8 cellular contexts compared by ENCODE assay signal in the genomic region with DNA sequence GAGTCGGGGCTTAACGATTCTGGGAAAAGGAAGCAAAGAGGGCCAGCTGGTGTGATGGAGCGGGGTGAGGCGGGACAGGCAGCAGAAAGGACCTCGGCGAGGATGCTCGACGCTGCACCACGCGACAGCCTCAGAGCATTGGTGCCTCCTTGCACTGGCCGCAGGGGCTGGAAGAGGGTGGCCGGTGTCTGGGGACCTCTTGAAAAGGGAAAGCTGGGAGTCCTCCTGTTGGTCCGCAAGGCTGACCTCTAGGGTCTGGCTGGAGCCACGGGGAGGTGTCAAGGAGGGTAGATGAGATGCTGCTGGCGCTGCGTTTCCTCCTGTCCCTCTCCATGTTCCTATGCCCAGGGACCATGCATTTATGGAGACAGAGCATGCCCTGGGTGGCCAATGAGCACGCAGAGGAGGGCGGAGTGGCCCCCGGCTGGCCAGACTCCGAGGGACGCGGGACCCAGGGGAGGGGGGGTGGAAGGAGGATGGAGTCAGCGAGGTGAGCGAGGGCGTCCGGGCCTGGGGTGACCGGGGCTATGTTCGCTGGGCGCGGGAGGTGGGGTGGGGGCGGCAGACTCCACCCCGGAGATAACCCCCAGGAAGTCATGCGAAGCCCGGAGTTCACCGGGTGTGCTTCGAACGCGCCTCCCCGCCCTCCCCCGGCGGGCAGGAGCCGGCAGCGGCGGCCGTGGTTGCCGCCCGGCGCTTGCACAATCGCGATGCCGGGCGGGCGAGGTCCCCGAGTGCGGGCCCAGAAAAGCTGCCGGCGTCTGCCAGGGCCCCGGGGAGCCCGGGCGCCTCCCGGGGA. TPM values are rescaled to one million over a fixed set of nuclear protein-coding genes. Genes with fewer than 3 reads are reported as not detected.
A peak's percentile ranks its signal among the peaks of the same experiment; 100 is the strongest.
DNase-seq lines count a peak whose midpoint lies in the region; ATAC-seq, FAIRE-seq and TF ChIP-seq lines count a peak whose summit lies in the region.

Gene CYP24A1, minus strand, starts transcription at position 334 of the 799 bp plus-strand sequence. CDS start 407 bp downstream, outside the sequence.

- H3K9me1 ChIP-seq in K562 (ENCODE audit: control insufficient read depth, insufficient read depth, low read length): no peaks in the 10 kb centered on the region

- TF ChIP-seq CTCF in K562 (IDR thresholded peaks at IDR 0.05 in 2 of 3, conservative IDR thresholded peaks at IDR 0.05 in 1 of 3; ENCODE audit: insufficient read depth in 2 of 3, low read depth in 1 of 3, low read length in 3 of 3): no peak

- TF ChIP-seq EP300 in K562 (IDR thresholded peaks at IDR 0.05; ENCODE audit: low read length): no peak

- BruUV-seq in K562 (replicated peaks; lab: Mats Ljungman, UMichigan): no TSS peak

- intact Hi-C loops in K562 (cut with micrococcal nuclease): no loop called here

- peaks cover 44 to 45% of the 10 kb centered on the region in 2 experiments for H3K27me3 ChIP-seq in K562 (ENCODE audit: control insufficient read depth in 2 of 2, insufficient read depth in 2 of 2, low read length in 2 of 2)
- H3K27me3 ChIP-seq in mesendoderm (ENCODE audit: insufficient read depth, low read length, poor library complexity): peaks cover 18% of the 10 kb centered on the region

- H3K79me2 ChIP-seq in K562 (ENCODE audit: control insufficient read depth, insufficient read depth, low read length) (no peaks in the 10 kb centered on the region), mesendoderm (ENCODE audit: control insufficient read depth, insufficient read depth, low read length) (no peaks in the 10 kb centered on the region)

- no peaks in the 10 kb centered on the region for H4K20me1 ChIP-seq in K562 (replicated peaks; ENCODE audit: control insufficient read depth, insufficient read depth, low read length)

- peak; percentile 73 for DNase-seq in AG20443 (ENCODE audit: low spot score)
- DNase-seq in HPDE6-E6E7 (ENCODE audit: extremely low spot score): peak; percentile 64
- DNase-seq in K562 (ENCODE audit: extremely low read depth in 1 of 4, low spot score in 3 of 4): no peak
- DNase-seq in mesendoderm: peak; percentile 57
- DNase-seq in dedifferentiated amniotic fluid mesenchymal stem cell (ENCODE audit: extremely low spot score): no peak
- no peak for DNase-seq in NCI-H1105 (lab: John Stamatoyannopoulos, UW)
- no peak for DNase-seq in AML-193 (lab: John Stamatoyannopoulos, UW)
- DNase-seq in NK-92 treated with Interleukin-12 subunit alpha and Interleukin-12 subunit beta, amount 100 ng/mL, for 24 hours (lab: John Stamatoyannopoulos, UW): no peak

- CTCF ChIA-PET in K562 (lab: Yijun Ruan, JAX; ENCODE audit: low intra/inter-chr PET ratio): no interaction called here

- H3K9ac ChIP-seq in K562 (ENCODE audit: insufficient read depth in 1 of 2, low read depth in 2 of 2, low read length in 2 of 2): no peak within 1 kb of the TSS
- peak within 1 kb of the TSS; percentile 16 for H3K9ac ChIP-seq in mesendoderm (ENCODE audit: low read length)

- no peak for TF ChIP-seq POLR2A in K562 (conservative IDR thresholded peaks at IDR 0.05)

- no peak within 1 kb of the TSS for H2AK5ac ChIP-seq in mesendoderm (ENCODE audit: low read length)

- no peak within 1 kb of the TSS for H3K4ac ChIP-seq in mesendoderm (ENCODE audit: low read depth, low read length)

- H3K79me1 ChIP-seq in mesendoderm (ENCODE audit: low read length): no peaks in the 10 kb centered on the region

- H2BK120ac ChIP-seq in mesendoderm (ENCODE audit: low read depth, low read length): no peak within 1 kb of the TSS

- no peak within 1 kb of the TSS for H4K8ac ChIP-seq in mesendoderm (ENCODE audit: low read depth, low read length)

- H3K36me3 ChIP-seq in K562 (ENCODE audit: control insufficient read depth, insufficient read depth, low read length) (no peaks in the 10 kb centered on the region), mesendoderm (ENCODE audit: control insufficient read depth, insufficient read depth, low read length) (no peaks in the 10 kb centered on the region)

- no peak for TF ChIP-seq RAD21 in K562 (CRISPR knock-in tag; conservative IDR thresholded peaks at IDR 0.05 in 1 of 2, IDR thresholded peaks at IDR 0.05 in 1 of 2)

- no peaks in the 10 kb centered on the region for H3K9me3 ChIP-seq in K562 (replicated peaks; ENCODE audit: control insufficient read depth, insufficient read depth, low read depth, low read length)

- ATAC-seq in K562: no peak

- H3K27ac ChIP-seq in K562 (ENCODE audit: extremely low read depth, low read depth, low read length) (no peak within 1 kb of the TSS), mesendoderm (ENCODE audit: low read depth, low read length) (no peak within 1 kb of the TSS)

- peak within 1 kb of the TSS; percentile 42 for H3K56ac ChIP-seq in mesendoderm (ENCODE audit: low read length)

- H3K23ac ChIP-seq in mesendoderm (ENCODE audit: low read length): no peak within 1 kb of the TSS

- H3K4me2 ChIP-seq in K562 (ENCODE audit: insufficient read depth, low read length) (no peak within 1 kb of the TSS), mesendoderm (ENCODE audit: low read length) (peak within 1 kb of the TSS; percentile 68)

- peaks cover 0 to 13% of the 10 kb centered on the region in 2 experiments; a peak in 2 of 5 replicates for H3K4me1 ChIP-seq in K562 (replicated peaks in 1 of 2; ENCODE audit: control insufficient read depth in 2 of 2, insufficient read depth in 2 of 2, low read length in 2 of 2)
- no peaks in the 10 kb centered on the region for H3K4me1 ChIP-seq in mesendoderm (ENCODE audit: control insufficient read depth, low read depth, low read length)

- H4K5ac ChIP-seq in mesendoderm (ENCODE audit: low read length): no peak within 1 kb of the TSS

- POLR2A ChIA-PET in K562 (lab: Yijun Ruan, JAX): no interaction called here

- H2AFZ ChIP-seq in K562 (ENCODE audit: low read depth, low read length): no peak within 1 kb of the TSS

- H2BK15ac ChIP-seq in mesendoderm (replicated peaks; ENCODE audit: low read depth): no peak within 1 kb of the TSS

- FAIRE-seq in K562 (lab: Jason Lieb, UNC): no peak

- 6% methylated on average over 36 of the region's 61 CpGs for WGBS in K562 (ENCODE audit: insufficient coverage, low coverage, missing lambda C conversion rate)
- no CpG with 5 or more reads among the region's 61 CpGs for WGBS in mesendoderm (ENCODE audit: extremely low coverage, insufficient coverage, low lambda C conversion rate)

- H3K4me3 ChIP-seq in K562 (no peak within 1 kb of the TSS), mesendoderm (ENCODE audit: low read length) (no peak within 1 kb of the TSS)

- H3K18ac ChIP-seq in mesendoderm (ENCODE audit: low read length): peak within 1 kb of the TSS; percentile 56

- in situ Hi-C loops in K562 (cut with MboI): no loop called here

- H2BK5ac ChIP-seq in mesendoderm (ENCODE audit: low read length): no peak within 1 kb of the TSS

TF ChIP-seq in K562, 482 proteins besides CTCF, POLR2A, EP300 and RAD21 (continues in another document):
- TF ChIP-seq, protein P1, sequence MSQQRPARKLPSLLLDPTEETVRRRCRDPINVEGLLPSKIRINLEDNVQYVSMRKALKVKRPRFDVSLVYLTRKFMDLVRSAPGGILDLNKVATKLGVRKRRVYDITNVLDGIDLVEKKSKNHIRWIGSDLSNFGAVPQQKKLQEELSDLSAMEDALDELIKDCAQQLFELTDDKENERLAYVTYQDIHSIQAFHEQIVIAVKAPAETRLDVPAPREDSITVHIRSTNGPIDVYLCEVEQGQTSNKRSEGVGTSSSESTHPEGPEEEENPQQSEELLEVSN (IDR thresholded peaks at IDR 0.05; ENCODE audit: borderline replicate concordance in 1 of 2, extremely low read depth in 1 of 2, insufficient read depth in 1 of 2, insufficient read length in 1 of 2, low read depth in 1 of 2, low read length in 1 of 2, poor library complexity in 1 of 2, severe bottlenecking in 1 of 2): peak in 1 of 2 experiments; percentile 26
- TF ChIP-seq, protein P2, sequence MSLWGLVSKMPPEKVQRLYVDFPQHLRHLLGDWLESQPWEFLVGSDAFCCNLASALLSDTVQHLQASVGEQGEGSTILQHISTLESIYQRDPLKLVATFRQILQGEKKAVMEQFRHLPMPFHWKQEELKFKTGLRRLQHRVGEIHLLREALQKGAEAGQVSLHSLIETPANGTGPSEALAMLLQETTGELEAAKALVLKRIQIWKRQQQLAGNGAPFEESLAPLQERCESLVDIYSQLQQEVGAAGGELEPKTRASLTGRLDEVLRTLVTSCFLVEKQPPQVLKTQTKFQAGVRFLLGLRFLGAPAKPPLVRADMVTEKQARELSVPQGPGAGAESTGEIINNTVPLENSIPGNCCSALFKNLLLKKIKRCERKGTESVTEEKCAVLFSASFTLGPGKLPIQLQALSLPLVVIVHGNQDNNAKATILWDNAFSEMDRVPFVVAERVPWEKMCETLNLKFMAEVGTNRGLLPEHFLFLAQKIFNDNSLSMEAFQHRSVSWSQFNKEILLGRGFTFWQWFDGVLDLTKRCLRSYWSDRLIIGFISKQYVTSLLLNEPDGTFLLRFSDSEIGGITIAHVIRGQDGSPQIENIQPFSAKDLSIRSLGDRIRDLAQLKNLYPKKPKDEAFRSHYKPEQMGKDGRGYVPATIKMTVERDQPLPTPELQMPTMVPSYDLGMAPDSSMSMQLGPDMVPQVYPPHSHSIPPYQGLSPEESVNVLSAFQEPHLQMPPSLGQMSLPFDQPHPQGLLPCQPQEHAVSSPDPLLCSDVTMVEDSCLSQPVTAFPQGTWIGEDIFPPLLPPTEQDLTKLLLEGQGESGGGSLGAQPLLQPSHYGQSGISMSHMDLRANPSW (CRISPR knock-in tag; IDR thresholded peaks at IDR 0.05): no peak
- TF ChIP-seq CEBPB (tag; IDR thresholded peaks at IDR 0.05) (peak; percentile 54), NFXL1 (CRISPR knock-in tag; IDR thresholded peaks at IDR 0.05) (no peak)

RNA-seq across cellular contexts. Expression of gene CYP24A1, which starts in this region (rescaled TPM):
- total RNA-seq in K562 (2011; cell fraction: chromatin; rRNA removed; ENCODE audit: low replicate concordance): not detected in 2 replicates
- not detected in 2 replicates for total RNA-seq in K562 (2011; cell fraction: nucleolus; rRNA removed)
- not detected in 2 replicates for total RNA-seq in K562 (2011; cell fraction: nucleoplasm; rRNA removed)
- total RNA-seq in K562 (2014; rRNA removed) (not detected in 2 replicates), K562 (2014; rRNA removed; fragmentation: Illumina TruSeq; extraction: Trizol) (not detected in 2 replicates), K562 (2015; rRNA removed; fragmentation: Illumina TruSeq; extraction: Trizol) (not detected in 2 replicates), K562 (2021) (not detected in 2 replicates)
- polyA plus RNA-seq in K562 (2011; rRNA removed) (0.04 TPM in 1 of 2 replicates, not detected in the other), K562 (2014; fragmentation: Illumina TruSeq; extraction: Trizol) (not detected in 2 replicates), K562 (2014; fragmentation: Nextera tagmentation; extraction: Ambion mirVana) (not detected), K562 (2014; rRNA removed) (not detected in 2 replicates)
- polyA plus RNA-seq in K562 (2011; cell fraction: cytosol; rRNA removed): not detected in 2 replicates
- not detected in 2 replicates for polyA plus RNA-seq in K562 (2011; cell fraction: nucleus; rRNA removed)
- not detected in 2 replicates for polyA plus RNA-seq in K562 (2012)
- not detected in 2 replicates for polyA minus RNA-seq in K562 (2011; rRNA and poly(A)+ RNA removed)
- not detected in 2 replicates for polyA minus RNA-seq in K562 (2011; cell fraction: cytosol; rRNA and poly(A)+ RNA removed)
- polyA minus RNA-seq in K562 (2011; cell fraction: nucleus; rRNA and poly(A)+ RNA removed): not detected in 2 replicates
- 0.81 TPM for polyA plus RNA-seq in mesendoderm (2013, experiment 1 of 2)
- polyA plus RNA-seq in mesendoderm (2013, experiment 2 of 2): 0.91 TPM

Comparison
In these comparisons a context has a peak if more than half of its experiments do, and no peak if none do; other contexts are left out.
1. DNase-seq: peak in AG20443 (single experiment), HPDE6-E6E7 (single experiment) and mesendoderm (single experiment); none in K562 (0 of 4), dedifferentiated amniotic fluid mesenchymal stem cell (single experiment), NCI-H1105 (single experiment), AML-193 (0 of 2) and NK-92 treated with Interleukin-12 subunit alpha and Interleukin-12 subunit beta, amount 100 ng/mL, for 24 hours (single experiment).